ENCODE assay signal across 13 cellular contexts in genomic region chr10:50419091-50419490, GRCh38.
DNase-seq lines count a peak whose midpoint lies in the region; ATAC-seq and TF ChIP-seq lines count a peak whose summit lies in the region.
"Had no signal": no experiment of that assay in that cellular context is flagged by ENCODE, and none has a peak within 500 bp of the region (broad histone marks: within the 10 kb centered on the region; RNA-seq: fewer than 3 reads in every experiment).

No MANE protein-coding gene starts in this region.

- H3K27ac ChIP-seq in CD8-positive, alpha-beta memory T cell (ENCODE audit: low read depth, low read length), result no peak overlapping the region
- H3K27ac ChIP-seq in KMS-11, result no peak overlapping the region
- H3K27ac ChIP-seq in effector memory CD4-positive, alpha-beta T cell (ENCODE audit: insufficient read depth, low read length, poor library complexity, severe bottlenecking), result no peak overlapping the region
- no peak overlapping the region for H3K27ac ChIP-seq in caudate nucleus (ENCODE audit: low read depth, low read length)
- H3K27ac ChIP-seq: C4-2B, prostate gland had no signal

- H3K9me3 Mint-ChIP-seq in CD8-positive, alpha-beta memory T cell, result no peaks in the 10 kb centered on the region
- no peaks in the 10 kb centered on the region for H3K9me3 Mint-ChIP-seq in osteocyte (ENCODE audit: unreplicated experiment)

- no peaks in the 10 kb centered on the region for H3K9me3 ChIP-seq in CD8-positive, alpha-beta memory T cell (ENCODE audit: low read length)
- H3K9me3 ChIP-seq in effector memory CD4-positive, alpha-beta T cell (ENCODE audit: control insufficient read depth, low read length), result no peaks in the 10 kb centered on the region
- H3K9me3 ChIP-seq: gastroesophageal sphincter, prostate gland had no signal

- no peaks in the 10 kb centered on the region for H3K27me3 ChIP-seq in CD8-positive, alpha-beta memory T cell (ENCODE audit: insufficient read depth, low read length, poor library complexity, severe bottlenecking)
- no peaks in the 10 kb centered on the region for H3K27me3 ChIP-seq in KMS-11 (ENCODE audit: insufficient read depth, low read depth)
- no peaks in the 10 kb centered on the region for H3K27me3 ChIP-seq in effector memory CD4-positive, alpha-beta T cell (replicated peaks; ENCODE audit: control insufficient read depth, insufficient read depth, low read length, poor library complexity, severe bottlenecking)
- H3K27me3 ChIP-seq: gastroesophageal sphincter had no signal

- H3K36me3 Mint-ChIP-seq in CD8-positive, alpha-beta memory T cell, result peaks cover 0 to 4% (median 2%) of the 10 kb centered on the region in 3 donors
- no peaks in the 10 kb centered on the region for H3K36me3 Mint-ChIP-seq in osteocyte (ENCODE audit: unreplicated experiment)

- peaks cover 9% of the 10 kb centered on the region for H3K4me1 ChIP-seq in CD8-positive, alpha-beta memory T cell (ENCODE audit: insufficient read depth, low read length)
- peaks cover 31% of the 10 kb centered on the region for H3K4me1 ChIP-seq in KMS-11 (ENCODE audit: low read depth, poor library complexity, severe bottlenecking)
- peaks cover 4% of the 10 kb centered on the region for H3K4me1 ChIP-seq in effector memory CD4-positive, alpha-beta T cell (ENCODE audit: control insufficient read depth, insufficient read depth, low read length, poor library complexity, severe bottlenecking)
- H3K4me1 ChIP-seq: prostate gland had no signal

- H3K27me3 Mint-ChIP-seq in CD8-positive, alpha-beta memory T cell, result peaks cover 0 to 3% of the 10 kb centered on the region in 2 donors
- H3K27me3 Mint-ChIP-seq in osteocyte (ENCODE audit: unreplicated experiment), result no peaks in the 10 kb centered on the region

- no peak overlapping the region for H3K27ac Mint-ChIP-seq in CD8-positive, alpha-beta memory T cell
- peak overlapping the region; percentile 82 for H3K27ac Mint-ChIP-seq in osteocyte (ENCODE audit: unreplicated experiment)

- no peaks in the 10 kb centered on the region for H3K36me3 ChIP-seq in CD8-positive, alpha-beta memory T cell (ENCODE audit: insufficient read depth, low read length)
- H3K36me3 ChIP-seq in KMS-11 (ENCODE audit: insufficient read depth), result no peaks in the 10 kb centered on the region
- no peaks in the 10 kb centered on the region for H3K36me3 ChIP-seq in effector memory CD4-positive, alpha-beta T cell (ENCODE audit: control insufficient read depth, insufficient read depth, low read length)
- H3K36me3 ChIP-seq: gastroesophageal sphincter, prostate gland had no signal

- peaks cover 15% of the 10 kb centered on the region; the same call in 1 of the 2 replicates for H3K79me2 ChIP-seq in KMS-11 (ENCODE audit: insufficient read depth, low read depth)

- ATAC-seq in GM19467 (IDR thresholded peaks at IDR 0.05; ENCODE audit: unreplicated experiment), result no peak

- no peak overlapping the region for H3K4me3 ChIP-seq in CD8-positive, alpha-beta memory T cell (ENCODE audit: low read length)
- H3K4me3 ChIP-seq in KMS-11 (IDR thresholded peaks at IDR 0.05; ENCODE audit: insufficient read depth, low read depth, low read length), result no peak overlapping the region
- peak overlapping the region; percentile 73 for H3K4me3 ChIP-seq in effector memory CD4-positive, alpha-beta T cell (ENCODE audit: insufficient read depth, low read depth, low read length, poor library complexity, severe bottlenecking)

- CTCF ChIA-PET in CD8-positive, alpha-beta memory T cell (lab: Charles Lee), result no interaction called here

- no peak overlapping the region for H2AFZ ChIP-seq in KMS-11 (ENCODE audit: low read depth)

- H3K9ac ChIP-seq in KMS-11, result no peak overlapping the region

- H3K4me2 ChIP-seq in KMS-11, result 0 out of 2 replicates have a peak overlapping the region, but pooled peaks have one; percentile 22

- no peak for TF ChIP-seq CTCF in KMS-11 (conservative IDR thresholded peaks at IDR 0.05; ENCODE audit: low read depth, low read length)
- TF ChIP-seq CTCF in osteocyte (IDR thresholded peaks at IDR 0.05), result no peak

- H3K4me3 Mint-ChIP-seq in CD8-positive, alpha-beta memory T cell, result peak overlapping the region; percentile 89 to 97 (median 91)
- peak overlapping the region; percentile 87 for H3K4me3 Mint-ChIP-seq in osteocyte (ENCODE audit: unreplicated experiment)

- H3K4me1 Mint-ChIP-seq in CD8-positive, alpha-beta memory T cell, result peaks cover 20 to 67% (median 65%) of the 10 kb centered on the region in 3 donors
- H3K4me1 Mint-ChIP-seq in osteocyte (ENCODE audit: unreplicated experiment), result peaks cover 19% of the 10 kb centered on the region

- POLR2A ChIA-PET in CD8-positive, alpha-beta memory T cell (lab: Charles Lee), result no interaction called here

- H4K20me1 ChIP-seq in KMS-11 (ENCODE audit: insufficient read depth), result no peaks in the 10 kb centered on the region

- no peak for DNase-seq in CD8-positive, alpha-beta memory T cell
- no peak for DNase-seq in effector memory CD4-positive, alpha-beta T cell
- DNase-seq in osteocyte (ENCODE audit: extremely low spot score, unreplicated experiment) (no peak), DMS114 treated with DMSO at 0.1 percent for 48 hours (lab: John Stamatoyannopoulos, UW; ENCODE audit: unreplicated experiment) (no peak), caudate nucleus (lab: John Stamatoyannopoulos, UW) (no peak)
- DNase-seq: NCI-H1048, NCI-H2171 treated with DMSO at 0.1 percent for 48 hours, SHP77 had no signal
